ENCODE assay signal across 26 cellular contexts in the genomic region with DNA sequence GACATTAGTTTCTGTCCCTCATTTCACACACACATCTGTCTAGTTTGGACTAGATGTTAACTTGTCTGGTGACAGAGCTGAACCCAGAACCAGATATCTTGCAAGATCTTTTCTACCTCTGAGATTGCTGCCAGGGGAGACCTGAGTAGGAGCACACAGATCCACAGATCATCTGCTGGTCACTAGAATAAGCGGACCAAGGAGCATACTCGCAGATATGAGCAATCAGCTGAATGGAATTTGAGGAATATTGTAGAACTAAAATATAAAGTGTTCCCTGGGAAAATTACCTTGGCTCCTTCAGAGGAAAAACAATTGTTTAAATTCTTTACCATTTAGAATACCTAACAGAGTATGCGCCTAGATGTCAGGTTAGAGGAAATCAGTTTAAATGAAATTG.
A peak's percentile ranks its signal among the peaks of the same experiment; 100 is the strongest.
DNase-seq lines count a peak whose midpoint lies in the region; ATAC-seq and TF ChIP-seq lines count a peak whose summit lies in the region.
"Had no signal": no experiment of that assay in that cellular context is flagged by ENCODE, and none has a peak within 500 bp of the region (broad histone marks: within the 10 kb centered on the region; RNA-seq: fewer than 3 reads in every experiment).

No MANE protein-coding gene starts in this region.

- no peaks in the 10 kb centered on the region for H3K27me3 ChIP-seq in AG04450 (ENCODE audit: control insufficient read depth, insufficient read depth, low read length)
- H3K27me3 ChIP-seq: BLaER1 treated with 17β-estradiol and CSF1 and Interleukin-3, amounts not matched to agents 10 nM and 100 nM; upper lobe of right lung had no signal

- H3K27me3 Mint-ChIP-seq in HFFc6 (ENCODE audit: insufficient read depth): peaks cover 1% of the 10 kb centered on the region; the same call in 1 of the 2 replicates
- H3K27me3 Mint-ChIP-seq in T-helper 17 cell: no peaks in the 10 kb centered on the region

- peaks cover 12% of the 10 kb centered on the region for H3K9me3 Mint-ChIP-seq in HFFc6
- H3K9me3 Mint-ChIP-seq: activated B cell treated with CpG ODN at 0.5 μM for 24 hours; activated naive CD4-positive, alpha-beta T cell treated with anti-CD3 and anti-CD28 coated beads for 36 hours; GM23338 had no signal

- peak; percentile 26 for ATAC-seq in left colon
- ATAC-seq in T-helper 17 cell: no peak
- ATAC-seq: GM23338 had no signal

- DNase-seq in AG04450 (ENCODE audit: low read depth, low spot score): no peak
- peak; percentile 59 for DNase-seq in HFFc6
- DNase-seq in astrocyte of the hippocampus (ENCODE audit: low read depth, low spot score): peak; percentile 45
- no peak for DNase-seq in left colon
- no peak for DNase-seq in NCI-H526 (lab: John Stamatoyannopoulos, UW)
- no peak for DNase-seq in NCI-H446 treated with DMSO at 0.1 percent for 48 hours (lab: John Stamatoyannopoulos, UW)
- DNase-seq in kidney glomerular epithelial cell (lab: John Stamatoyannopoulos, UW): no peak
- DNase-seq in T-helper 17 cell: no peak
- DNase-seq: activated B cell treated with CpG ODN at 0.5 μM for 24 hours; activated naive CD4-positive, alpha-beta T cell treated with anti-CD3 and anti-CD28 coated beads for 36 hours; amniotic stem cell; Calu3; cortex of kidney; DND-41; glutamatergic neuron; Kasumi-1; mammary epithelial cell; NCI-H1092; NCI-H1930; NCI-H2227 treated with DMSO at 0.1 percent for 48 hours; Right ventricle myocardium superior; stimulated activated CD4-positive, alpha-beta T cell treated with anti-CD3 and anti-CD28 coated beads, Interleukin-1b, Interleukin-23, amount 100 ng/mL, for 48 hours; SW 1271; upper lobe of right lung had no signal

- POLR2A ChIA-PET in AG04450 (lab: Yijun Ruan, JAX): interaction anchor here (0.5 to 1.5 kb wide), 2 partner anchors 57 to 135 kb away, joined by 3 to 6 read pairs; no protein-coding TSS in a partner anchor

- peak overlapping the region; percentile 82 for H3K27ac ChIP-seq in AG04450 (ENCODE audit: low read depth, low read length)
- H3K27ac ChIP-seq: BLaER1 treated with 17β-estradiol and CSF1 and Interleukin-3, amounts not matched to agents 10 nM and 100 nM; upper lobe of right lung had no signal

- H3K4me3 ChIP-seq in AG04450 (ENCODE audit: low read depth, low read length): no peak overlapping the region
- H3K4me3 ChIP-seq: BLaER1 treated with 17β-estradiol and CSF1 and Interleukin-3, amounts not matched to agents 10 nM and 100 nM; GM23338; upper lobe of right lung had no signal

- H3K27ac Mint-ChIP-seq in HFFc6 (peak overlapping the region; percentile 91), T-helper 17 cell (no peak overlapping the region)
- H3K27ac Mint-ChIP-seq: activated B cell treated with CpG ODN at 0.5 μM for 24 hours; activated naive CD4-positive, alpha-beta T cell treated with anti-CD3 and anti-CD28 coated beads for 36 hours had no signal

- H3K4me1 Mint-ChIP-seq in HFFc6 (ENCODE audit: low read depth): peaks cover 79% of the 10 kb centered on the region
- H3K4me1 Mint-ChIP-seq in T-helper 17 cell: peaks cover 5% of the 10 kb centered on the region
- H3K4me1 Mint-ChIP-seq: GM23338 had no signal

- intact Hi-C loops in left colon (cut with DNase I, micrococcal nuclease): no loop called here

- no peaks in the 10 kb centered on the region for H3K9me3 ChIP-seq in AG04450 (ENCODE audit: control insufficient read depth, insufficient read depth, low read length)
- no peaks in the 10 kb centered on the region for H3K9me3 ChIP-seq in T-helper 17 cell (ENCODE audit: control insufficient read depth, low read length, poor library complexity, severe bottlenecking)
- H3K9me3 ChIP-seq: upper lobe of right lung had no signal

- TF ChIP-seq CTCF in AG04450 (IDR thresholded peaks at IDR 0.05; ENCODE audit: low read depth, low read length) (no peak), HFFc6 (IDR thresholded peaks at IDR 0.05) (no peak)

- CTCF ChIA-PET in AG04450 (lab: Charles Lee): interaction anchor here (0.7 to 1.9 kb wide), 2 partner anchors 242 to 718 kb away, joined by 3 to 6 read pairs; no protein-coding TSS in a partner anchor

- H3K36me3 Mint-ChIP-seq in HFFc6 (ENCODE audit: low read depth) (peaks cover 30% of the 10 kb centered on the region), T-helper 17 cell (ENCODE audit: low read depth) (peaks cover 2% of the 10 kb centered on the region)

- H3K4me3 Mint-ChIP-seq in HFFc6: peak overlapping the region; percentile 10
- no peak overlapping the region for H3K4me3 Mint-ChIP-seq in T-helper 17 cell
- H3K4me3 Mint-ChIP-seq: activated B cell treated with CpG ODN at 0.5 μM for 24 hours; activated naive CD4-positive, alpha-beta T cell treated with anti-CD3 and anti-CD28 coated beads for 36 hours; GM23338 had no signal

Comparison
In these comparisons a context has a peak if more than half of its experiments do, and no peak if none do; other contexts are left out.
1. DNase-seq: peak in HFFc6 (single experiment) and astrocyte of the hippocampus (single experiment); none in AG04450 (single experiment), left colon (0 of 2), NCI-H526 (0 of 2), NCI-H446 treated with DMSO at 0.1 percent for 48 hours (single experiment), kidney glomerular epithelial cell (single experiment) and T-helper 17 cell (0 of 3).